ENCODE assay signal across 26 cellular contexts in genomic region chrY:8611815-8612214, GRCh38.
"Had no signal": no experiment of that assay in that cellular context is flagged by ENCODE, and none has a peak within 500 bp of the region (broad histone marks: within the 10 kb centered on the region; RNA-seq: fewer than 3 reads in every experiment).

No MANE protein-coding gene starts in this region.

- DNase-seq: activated B cell treated with CpG ODN at 0.5 μM for 24 hours; activated CD4-positive, alpha-beta memory T cell treated with anti-CD3 and anti-CD28 coated beads for 36 hours; activated CD4-positive, alpha-beta T cell treated with anti-CD3 and anti-CD28 coated beads for 4 hours; activated CD4-positive, alpha-beta T cell treated with anti-CD3 and anti-CD28 coated beads, Interleukin-2, amount 10 ng/mL, durations not matched to agents 24 days and 14 days; activated CD4-positive, alpha-beta T cell treated with anti-CD3 and anti-CD28 coated beads, Interleukin-2, amount 50 U/mL, for 1 hour; activated CD4-positive, alpha-beta T cell treated with anti-CD3 and anti-CD28 coated beads, Interleukin-2, amount 50 U/mL, for 4 hours; activated CD4-positive, CD25-positive, alpha-beta regulatory T cell treated with anti-CD3 and anti-CD28 coated beads, Interleukin-2, amount 50 U/mL, for 72 hours; activated CD8-positive, alpha-beta memory T cell treated with anti-CD3 and anti-CD28 coated beads, Interleukin-2, amount 50 U/mL, for 4 hours; activated CD8-positive, alpha-beta T cell treated with anti-CD3 and anti-CD28 coated beads for 36 hours; activated effector memory CD4-positive, alpha-beta T cell treated with anti-CD3 and anti-CD28 coated beads, Interleukin-2, amount 50 U/mL, for 16 hours; activated naive CD4-positive, alpha-beta T cell treated with anti-CD3 and anti-CD28 coated beads, Interleukin-2, amount 10 ng/mL, durations not matched to agents 7 days and 5 days; activated naive CD4-positive, alpha-beta T cell treated with Interleukin-2 at 50 U/mL for 16 hours; activated naive CD8-positive, alpha-beta T cell treated with anti-CD3 and anti-CD28 coated beads, Interleukin-2, amount 10 ng/mL, durations not matched to agents 7 days and 5 days; activated naive CD8-positive, alpha-beta T cell treated with anti-CD3 and anti-CD28 coated beads, Interleukin-2, amount 50 U/mL, for 24 hours; activated T-cell treated with anti-CD3 and anti-CD28 coated beads for 4 hours; activated T-cell treated with anti-CD3 and anti-CD28 coated beads, Interleukin-2, amount 50 U/mL, for 1 hour; activated T-cell treated with anti-CD3 and anti-CD28 coated beads, Interleukin-2, amount 50 U/mL, for 4 hours; activated T-cell treated with anti-CD3 and anti-CD28 coated beads, Interleukin-2, amount 50 U/mL, for 72 hours; amygdala; anterior cingulate cortex; caudate nucleus; T-cell; T-helper 2 cell; T-helper 9 cell had no signal

- H3K36me3 ChIP-seq: ascending aorta, cardiac muscle cell had no signal

- H3K4me3 ChIP-seq: ascending aorta, cardiac muscle cell had no signal

- H3K4me1 ChIP-seq: ascending aorta had no signal

- H3K9me3 ChIP-seq: ascending aorta had no signal

- H3K27ac ChIP-seq: ascending aorta, cardiac muscle cell had no signal

- H3K27me3 ChIP-seq: ascending aorta, cardiac muscle cell had no signal
